In the genomic region with DNA sequence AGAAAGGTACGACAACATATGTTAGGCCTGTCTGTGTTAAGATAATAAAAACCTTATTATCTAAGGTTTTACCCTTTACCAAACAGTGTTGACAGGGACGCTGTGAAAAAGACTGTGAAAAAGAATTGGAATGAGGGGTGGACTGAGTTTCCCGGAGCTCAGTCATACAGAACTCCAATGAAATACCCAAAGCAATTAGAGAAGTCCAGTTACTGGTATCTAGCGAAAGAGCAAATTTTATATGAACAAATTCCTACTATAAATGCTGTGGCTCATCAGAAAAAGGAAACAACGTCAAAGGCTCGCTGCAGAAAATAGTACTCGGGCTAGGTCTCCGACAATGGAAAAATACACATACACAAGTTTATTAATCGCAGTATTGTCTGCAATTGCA, we compare ENCODE assay signal across 8 cellular contexts. TPM values are rescaled to one million over a fixed set of nuclear protein-coding genes. Genes with fewer than 3 reads are reported as not detected.
A peak's percentile ranks its signal among the peaks of the same experiment; 100 is the strongest.
DNase-seq lines count a peak whose midpoint lies in the region; ATAC-seq and TF ChIP-seq lines count a peak whose summit lies in the region.

No MANE protein-coding gene starts in this region.

- H3K4me3 Mint-ChIP-seq in CD8-positive, alpha-beta T cell = peak overlapping the region; percentile 96

- TF ChIP-seq CTCF in CD8-positive, alpha-beta T cell (IDR thresholded peaks at IDR 0.05) = no peak
- peak in 1 of 6 experiments; percentile 7 for TF ChIP-seq CTCF in thyroid gland (IDR thresholded peaks at IDR 0.05)

- H3K36me3 Mint-ChIP-seq in CD8-positive, alpha-beta T cell = peaks cover 34% of the 10 kb centered on the region

- peak overlapping the region; percentile 95 for H3K4me3 ChIP-seq in CD8-positive, alpha-beta T cell (ENCODE audit: low read depth, low read length)
- H3K4me3 ChIP-seq in adipocyte (ENCODE audit: low read length) = peak overlapping the region; percentile 99
- H3K4me3 ChIP-seq in thyroid gland (replicated peaks in 1 of 3) = peak overlapping the region in 2 of 3 donors; percentile 83 to 90

- intact Hi-C loops in CD8-positive, alpha-beta T cell (cut with DNase I, micrococcal nuclease) = loop anchor here (1.0 to 10.0 kb wide), 12 partner anchors 19 to 1490 kb away; a partner anchor contains a TSS
- intact Hi-C loops in thyroid gland (cut with DNase I) = no loop called here

- H3K9me3 Mint-ChIP-seq in CD8-positive, alpha-beta T cell = no peaks in the 10 kb centered on the region

- H3K36me3 ChIP-seq in CD8-positive, alpha-beta T cell (ENCODE audit: insufficient read depth, low read length) = no peaks in the 10 kb centered on the region
- H3K36me3 ChIP-seq in adipocyte (ENCODE audit: control insufficient read depth, insufficient read depth, low read length, severe bottlenecking) = peaks cover 6% of the 10 kb centered on the region
- H3K36me3 ChIP-seq in thyroid gland = no peaks in the 10 kb centered on the region

- H3K9me3 ChIP-seq in CD8-positive, alpha-beta T cell (ENCODE audit: low read length) = no peaks in the 10 kb centered on the region
- no peaks in the 10 kb centered on the region for H3K9me3 ChIP-seq in adipocyte (ENCODE audit: control insufficient read depth, low read length)
- no peaks in the 10 kb centered on the region for H3K9me3 ChIP-seq in thyroid gland

- ATAC-seq in CD8-positive, alpha-beta T cell = no peak
- ATAC-seq in HG03025 (IDR thresholded peaks at IDR 0.05; ENCODE audit: low FRiP score, unreplicated experiment) = peak; percentile 11

- peak overlapping the region; percentile 100 for H3K27ac Mint-ChIP-seq in CD8-positive, alpha-beta T cell

- H3K27me3 Mint-ChIP-seq in CD8-positive, alpha-beta T cell (ENCODE audit: low read depth) = no peaks in the 10 kb centered on the region

- no peaks in the 10 kb centered on the region for H3K27me3 ChIP-seq in CD8-positive, alpha-beta T cell (ENCODE audit: insufficient read depth, low read length)
- no peaks in the 10 kb centered on the region for H3K27me3 ChIP-seq in adipocyte (replicated peaks; ENCODE audit: control insufficient read depth, insufficient read depth, low read length)
- H3K27me3 ChIP-seq in layer of hippocampus (ENCODE audit: control insufficient read depth, insufficient read depth, low read length) = no peaks in the 10 kb centered on the region
- no peaks in the 10 kb centered on the region for H3K27me3 ChIP-seq in thyroid gland

- POLR2A ChIA-PET in CD8-positive, alpha-beta T cell (lab: Charles Lee) = interaction anchor here (0.9 to 1.8 kb wide), 5 partner anchors 77 to 510 kb away, joined by 3 to 6 read pairs (median 3); a partner anchor contains a TSS

- DNase-seq in CD8-positive, alpha-beta T cell = no peak
- DNase-seq in adipocyte (ENCODE audit: low read depth) (no peak), thyroid gland (no peak), hippocampal formation (lab: John Stamatoyannopoulos, UW) (no peak), SHP77 treated with DMSO at 0.1 percent for 48 hours (lab: John Stamatoyannopoulos, UW) (no peak)
- DNase-seq in stimulated activated CD4-positive, alpha-beta T cell treated with anti-CD3 and anti-CD28 coated beads, Interleukin-4, amount 100 ng/mL, for 24 hours = no peak

- H3K27ac ChIP-seq in CD8-positive, alpha-beta T cell (ENCODE audit: low read depth, low read length) = peak overlapping the region; percentile 88
- H3K27ac ChIP-seq in layer of hippocampus (ENCODE audit: low read depth, low read length) (peak overlapping the region; percentile 99), thyroid gland (peak overlapping the region; percentile 98 to 99 (median 99))

- TF ChIP-seq POLR2A in thyroid gland (IDR thresholded peaks at IDR 0.05) = no peak

- H3K4me1 ChIP-seq in CD8-positive, alpha-beta T cell (ENCODE audit: insufficient read depth, low read length) = peaks cover 26% of the 10 kb centered on the region
- H3K4me1 ChIP-seq in adipocyte (ENCODE audit: control insufficient read depth, insufficient read depth, low read length) (peaks cover 20% of the 10 kb centered on the region), thyroid gland (peaks cover 14 to 18% of the 10 kb centered on the region in 2 donors)

- H3K9ac ChIP-seq in adipocyte (ENCODE audit: low read length) = peak overlapping the region; percentile 98

- CTCF ChIA-PET in CD8-positive, alpha-beta T cell (lab: Charles Lee) = interaction anchor here (0.7 to 11.8 kb wide), 4 partner anchors 20 to 133 kb away, joined by 3 to 86 read pairs (median 12); no protein-coding TSS in a partner anchor

- WGBS in thyroid gland, 2 donors = 27 to 38% methylated on average over 9 of the region's 9 CpGs

- H3K4me1 Mint-ChIP-seq in CD8-positive, alpha-beta T cell (ENCODE audit: low read depth) = peaks cover 46% of the 10 kb centered on the region

RNA-seq across cellular contexts. Expression of a gene that starts 0.7 kb away (rescaled TPM):
- 10 to 100 TPM; 23.9 to 25.7 TPM for total RNA-seq in CD8-positive, alpha-beta T cell
- 10 to 100 TPM; 19.4 to 86.5 (median 41.6) TPM for total RNA-seq in thyroid gland

RNA-seq across cellular contexts. Expression of a gene that starts 38.2 kb away (rescaled TPM):
- 1 to 10 TPM; 3.3 to 3.4 TPM for total RNA-seq in CD8-positive, alpha-beta T cell
- total RNA-seq in thyroid gland = 1 to 10 TPM in 2 of 4 donors, under 1 TPM in 2; 0.59 to 3.9 (median 1.5) TPM
